1 cellular context compared by ENCODE assay signal in genomic region chr6:32010856-32011530, GRCh38.
TF ChIP-seq lines count a peak whose summit lies in the region.

No MANE protein-coding gene starts in this region.

TF ChIP-seq in HepG2, 621 proteins besides CTCF, POLR2A, EP300 and RAD21:
- 0 out of 2 replicates have a peak, but pooled peaks have one; percentile 25 for TF ChIP-seq HNRNPL (IDR thresholded peaks at IDR 0.05; ENCODE audit: low read depth, low read length)
- peak; percentile 87 for TF ChIP-seq AGO1 (IDR thresholded peaks at IDR 0.05; ENCODE audit: low read depth, low read length, poor library complexity, severe bottlenecking)
